ENCODE assay signal across 10 cellular contexts in genomic region chr7:41711283-41712064, GRCh38. TPM values are rescaled to one million over a fixed set of nuclear protein-coding genes. Genes with fewer than 3 reads are reported as not detected.
DNase-seq lines count a peak whose midpoint lies in the region; ATAC-seq, FAIRE-seq and TF ChIP-seq lines count a peak whose summit lies in the region.
"Had no signal": no experiment of that assay in that cellular context is flagged by ENCODE, and none has a peak within 500 bp of the region (broad histone marks: within the 10 kb centered on the region; RNA-seq: fewer than 3 reads in every experiment).

No MANE protein-coding gene starts in this region.

- CTCF ChIA-PET in GM12878 (lab: Yijun Ruan, JAX) = interaction anchor here (0.6 to 2.5 kb wide), 15 partner anchors 9 to 1815 kb away, joined by 3 to 14 read pairs (median 4); partner anchors contain the start of gene INHBA

- TF ChIP-seq CTCF in GM12878 (IDR thresholded peaks at IDR 0.05 in 2 of 3, conservative IDR thresholded peaks at IDR 0.05 in 1 of 3; ENCODE audit: control insufficient read depth in 2 of 3, extremely low read depth in 1 of 3, insufficient read depth in 1 of 3, low read depth in 3 of 3, low read length in 3 of 3) (peak in 2 of 3 experiments; percentile 25 to 33; a peak in 4 of 6 replicates), left lung (IDR thresholded peaks at IDR 0.05) (peak; percentile 21 to 41)

- SMC1A ChIA-PET in GM12878 (lab: Charles Lee; ENCODE audit: uncharacterized antibody, unreplicated experiment) = interaction anchor here (0.7 to 2.5 kb wide), 9 partner anchors 14 to 322 kb away, joined by 3 to 8 read pairs (median 4); no protein-coding TSS in a partner anchor

- H3K4me1 ChIP-seq in HUES6 (ENCODE audit: control insufficient read depth, insufficient read depth, low read length) = peaks cover 4% of the 10 kb centered on the region; the same call in 1 of the 2 replicates
- no peaks in the 10 kb centered on the region; the same call in 1 of the 2 replicates for H3K4me1 ChIP-seq in GM12878 (ENCODE audit: control insufficient read depth, insufficient read depth, low read length)
- peaks cover 0 to 4% of the 10 kb centered on the region in 2 donors for H3K4me1 ChIP-seq in left lung

- POLR2A ChIA-PET in GM12878 (lab: Charles Lee) = no interaction called here

- FAIRE-seq in GM12878 (lab: Jason Lieb, UNC) = no peak
- FAIRE-seq: colon had no signal

- no peaks in the 10 kb centered on the region for H3K79me2 ChIP-seq in GM12878 (ENCODE audit: control insufficient read depth, insufficient read depth, low read length)

- RAD21 ChIA-PET in GM12878 (lab: Charles Lee; ENCODE audit: unreplicated experiment) = no interaction called here

- H3K36me3 ChIP-seq in HUES6 (ENCODE audit: control insufficient read depth, insufficient read depth, low read length) (no peaks in the 10 kb centered on the region), GM12878 (ENCODE audit: control insufficient read depth in 2 of 2, insufficient read depth in 2 of 2, low read length in 1 of 2) (no peaks in the 10 kb centered on the region), left lung (no peaks in the 10 kb centered on the region)

- intact Hi-C loops in GM12878 (cut with micrococcal nuclease; ENCODE audit: unreplicated experiment) = loop anchor here (10.0 kb wide), 1 partner anchor 63 kb away; no protein-coding TSS in a partner anchor
- intact Hi-C loops in left lung (cut with DNase I) = no loop called here

- no peak overlapping the region for H3K9ac ChIP-seq in HUES6 (ENCODE audit: low read length)
- H3K9ac ChIP-seq in GM12878 (ENCODE audit: control insufficient read depth, insufficient read depth, low read length) = no peak overlapping the region

- in situ Hi-C loops in GM12878 (cut with MboI) = loop anchor here (25.0 kb wide), 1 partner anchor 1824 kb away; no protein-coding TSS in a partner anchor

- H3K9me3 ChIP-seq in HUES6 (ENCODE audit: control insufficient read depth, insufficient read depth, low read depth, low read length) = no peaks in the 10 kb centered on the region
- H3K9me3 ChIP-seq in GM12878 (replicated peaks; ENCODE audit: control insufficient read depth, insufficient read depth, low read length) = no peaks in the 10 kb centered on the region
- no peaks in the 10 kb centered on the region for H3K9me3 ChIP-seq in left lung

- BruUV-seq in GM12878 (replicated peaks; lab: Mats Ljungman, UMichigan) = no TSS peak

- DNase-seq in D341Med (ENCODE audit: low spot score) (peak; percentile 39), GM12878 (ENCODE audit: low read depth, low spot score) (no peak), left lung (no peak), NCI-H526 treated with DMSO at 0.1 percent for 48 hours (lab: John Stamatoyannopoulos, UW) (no peak), NCI-H2227 (lab: John Stamatoyannopoulos, UW; ENCODE audit: unreplicated experiment) (no peak)
- DNase-seq: stimulated activated CD4-positive, alpha-beta T cell treated with anti-CD3 and anti-CD28 coated beads, Interleukin-12 subunit alpha, Interleukin-12 subunit beta, amount 100 ng/mL, for 4 hours had no signal

- TF ChIP-seq EP300 in GM12878 (IDR thresholded peaks at IDR 0.05; ENCODE audit: borderline replicate concordance in 1 of 2, control insufficient read depth in 1 of 2, low read depth in 2 of 2, low read length in 2 of 2) = no peak

- no peaks in the 10 kb centered on the region for H4K20me1 ChIP-seq in GM12878 (ENCODE audit: control insufficient read depth, insufficient read depth)

- H3K4me3 ChIP-seq in HUES6 (ENCODE audit: low read depth, low read length) (0 out of 2 replicates have a peak overlapping the region, but pooled peaks have one; percentile 7), GM12878 (no peak overlapping the region), left lung (no peak overlapping the region)

- peaks cover 12% of the 10 kb centered on the region for H3K27me3 ChIP-seq in HUES6 (ENCODE audit: control insufficient read depth, insufficient read depth, low read length)
- no peaks in the 10 kb centered on the region for H3K27me3 ChIP-seq in GM12878 (replicated peaks in 1 of 2; ENCODE audit: control insufficient read depth in 2 of 2, insufficient read depth in 2 of 2, low read length in 1 of 2)
- H3K27me3 ChIP-seq in left lung = no peaks in the 10 kb centered on the region

- no peak for TF ChIP-seq POLR2A in GM12878 (IDR thresholded peaks at IDR 0.05; ENCODE audit: low read depth, low read length)

- peak; percentile 23; the same call in 1 of the 2 replicates for TF ChIP-seq RAD21 in GM12878 (IDR thresholded peaks at IDR 0.05; ENCODE audit: insufficient read depth, low read depth, low read length)

- H3K27ac ChIP-seq in HUES6 (ENCODE audit: low read depth, low read length) (no peak overlapping the region), GM12878 (ENCODE audit: control insufficient read depth, insufficient read depth) (no peak overlapping the region), left lung (no peak overlapping the region)

- H2AFZ ChIP-seq in GM12878 (ENCODE audit: control insufficient read depth, low read depth, low read length) = no peak overlapping the region

- WGBS in GM12878 (ENCODE audit: insufficient coverage, insufficient replicate concordance, low lambda C conversion rate, missing lambda C conversion rate) = 43% methylated on average over 10 of the region's 10 CpGs

- H3K4me2 ChIP-seq in GM12878 (ENCODE audit: control insufficient read depth, insufficient read depth) = no peak overlapping the region

- peak; percentile 53 for ATAC-seq in GM12878
- ATAC-seq in left lung = peak; percentile 93
- no peak for ATAC-seq in HG03135 (IDR thresholded peaks at IDR 0.05; ENCODE audit: unreplicated experiment)
- ATAC-seq in GM19455 (IDR thresholded peaks at IDR 0.05; ENCODE audit: unreplicated experiment) = no peak

TF ChIP-seq in GM12878, 131 proteins besides CTCF, POLR2A, EP300 and RAD21:
- TF ChIP-seq NFYA (IDR thresholded peaks at IDR 0.05; ENCODE audit: borderline replicate concordance, low read depth, low read length) (no peak), SMC3 (IDR thresholded peaks at IDR 0.05; ENCODE audit: borderline replicate concordance, low read length) (peak; percentile 22; the same call in 1 of the 2 replicates), SREBF2 (IDR thresholded peaks at IDR 0.05; ENCODE audit: low read length) (no peak), CREM (IDR thresholded peaks at IDR 0.05; ENCODE audit: low read depth) (no peak)

RNA-seq across cellular contexts. Expression of gene INHBA, which starts 8.6 kb away (rescaled TPM):
- total RNA-seq in GM12878 (2013; cell fraction: nucleolus; rRNA removed) = 0.12 and 0.31 TPM in 2 replicates
- total RNA-seq in GM12878 (2014; rRNA removed) = not detected in 2 replicates
- total RNA-seq in GM12878 (2014; rRNA removed; fragmentation: Illumina TruSeq; extraction: Trizol) = 0.04 TPM in 1 of 2 replicates, not detected in the other
- total RNA-seq in GM12878 (2021) = 0.05 and 0.08 TPM in 2 replicates
- not detected for polyA plus RNA-seq in GM12878 (2011; ENCODE audit: low read depth)
- polyA plus RNA-seq in GM12878 (2011; rRNA removed) = 0.05 and 0.06 TPM in 2 replicates
- 0.01 and 0.08 TPM in 2 replicates for polyA plus RNA-seq in GM12878 (2011; cell fraction: cytosol; rRNA removed)
- polyA plus RNA-seq in GM12878 (2011; cell fraction: nucleus; rRNA removed) = 0.04 and 0.12 TPM in 2 replicates
- polyA plus RNA-seq in GM12878 (2012) = 0.04 and 0.10 TPM in 2 replicates
- polyA plus RNA-seq in GM12878 (2014; fragmentation: Illumina TruSeq; extraction: Trizol) = 0.04 and 0.11 TPM in 2 replicates
- not detected for polyA plus RNA-seq in GM12878 (2014; fragmentation: Nextera tagmentation; extraction: Ambion mirVana)
- polyA plus RNA-seq in GM12878 (2014; rRNA removed) = not detected in 2 replicates
- not detected for polyA plus RNA-seq in GM12878 (2016; fragmentation: Nextera tagmentation; extraction: Ambion mirVana)
- 0.05 and 0.37 TPM in 2 replicates for polyA minus RNA-seq in GM12878 (2011; rRNA and poly(A)+ RNA removed)
- polyA minus RNA-seq in GM12878 (2011; cell fraction: cytosol; rRNA and poly(A)+ RNA removed) = not detected in 2 replicates
- polyA minus RNA-seq in GM12878 (2011; cell fraction: nucleus; rRNA and poly(A)+ RNA removed) = under 0.01 TPM in 1 of 2 replicates, not detected in the other
- total RNA-seq in left lung = 10 to 100 TPM in 1 of 2 donors, 1 to 10 TPM in 1; 8.0 to 16.7 TPM

Comparison
In these comparisons a context has a peak if more than half of its experiments do, and no peak if none do; other contexts are left out.
1. ATAC-seq: peak in GM12878 (single experiment) and left lung (single experiment); none in HG03135 (single experiment) and GM19455 (single experiment).
2. RNA of gene INHBA, which starts 8.6 kb away (total RNA-seq): 8.0 to 16.7 TPM in left lung; 0.04 to 0.31 TPM in GM12878; every median in the first group is over 4 times any median in the second.